In genomic region chr14:23712287-23712686, GRCh38 we compare ENCODE assay signal across 39 cellular contexts.
"Had no signal": no experiment of that assay in that cellular context is flagged by ENCODE, and none has a peak within 500 bp of the region (broad histone marks: within the 10 kb centered on the region; RNA-seq: fewer than 3 reads in every experiment).

No MANE protein-coding gene starts in this region.

- FAIRE-seq: astrocyte, bronchial epithelial cell, colon had no signal

- H3K27me3 ChIP-seq: adrenal gland, ascending aorta, body of pancreas, brain microvascular endothelial cell, breast epithelium, cardiac muscle cell had no signal

- H3K27me3 Mint-ChIP-seq: activated naive CD4-positive, alpha-beta T cell treated with anti-CD3 and anti-CD28 coated beads, Interleukin-2, amount 10 ng/mL, durations not matched to agents 7 days and 5 days had no signal

- H3K4me1 ChIP-seq: ascending aorta, breast epithelium had no signal

- H3K27ac Mint-ChIP-seq: activated naive CD4-positive, alpha-beta T cell treated with anti-CD3 and anti-CD28 coated beads for 36 hours; activated naive CD4-positive, alpha-beta T cell treated with anti-CD3 and anti-CD28 coated beads, Interleukin-2, amount 10 ng/mL, durations not matched to agents 7 days and 5 days; activated naive CD4-positive, alpha-beta T cell treated with anti-CD3 and anti-CD28 coated beads, Interleukin-2, amount 50 U/mL, for 24 hours; activated naive CD4-positive, alpha-beta T cell treated with anti-CD3 and anti-CD28 coated beads, Interleukin-2, amount 50 U/mL, for 72 hours; activated naive CD8-positive, alpha-beta T cell; activated naive CD8-positive, alpha-beta T cell treated with anti-CD3 and anti-CD28 coated beads for 36 hours; activated naive CD8-positive, alpha-beta T cell treated with anti-CD3 and anti-CD28 coated beads, Interleukin-2, amount 10 ng/mL, durations not matched to agents 7 days and 5 days; activated naive CD8-positive, alpha-beta T cell treated with anti-CD3 and anti-CD28 coated beads, Interleukin-2, amount 50 U/mL, for 24 hours; activated T-cell treated with anti-CD3 and anti-CD28 coated beads, Interleukin-2, amount 50 U/mL, for 24 hours; activated T-helper 1 cell treated with anti-CD3 and anti-CD28 coated beads, Interleukin-12 subunit alpha, Interleukin-12 subunit beta, Interleukin-2, Interleukin-4 antibody, amounts not matched to agents 30 ng/mL and 10 ng/mL and 1 ng/mL, durations not matched to agents 14 hours and 24 hours and 36 hours; activated T-helper 17 cell treated with anti-CD3 and anti-CD28 coated beads, Interleukin-2, amount 50 U/mL, for 72 hours; activated T-helper 2 cell treated with anti-CD3 and anti-CD28 coated beads, Interferon-gamma antibody, Interleukin-2, Interleukin-4, amounts not matched to agents 10 μg/mL and 5 μg/mL and 100 μg/mL, durations not matched to agents 14 hours and 24 hours and 36 hours; brain had no signal

- H3K36me3 ChIP-seq: adrenal gland, ascending aorta, brain microvascular endothelial cell, breast epithelium, cardiac muscle cell had no signal

- H3K4me3 Mint-ChIP-seq: activated naive CD4-positive, alpha-beta T cell treated with anti-CD3 and anti-CD28 coated beads for 36 hours; activated naive CD4-positive, alpha-beta T cell treated with anti-CD3 and anti-CD28 coated beads, Interleukin-2, amount 10 ng/mL, durations not matched to agents 7 days and 5 days; activated naive CD4-positive, alpha-beta T cell treated with anti-CD3 and anti-CD28 coated beads, Interleukin-2, amount 50 U/mL, for 24 hours; activated naive CD8-positive, alpha-beta T cell; activated naive CD8-positive, alpha-beta T cell treated with anti-CD3 and anti-CD28 coated beads for 36 hours; activated naive CD8-positive, alpha-beta T cell treated with anti-CD3 and anti-CD28 coated beads, Interleukin-2, amount 10 ng/mL, durations not matched to agents 7 days and 5 days; activated naive CD8-positive, alpha-beta T cell treated with anti-CD3 and anti-CD28 coated beads, Interleukin-2, amount 50 U/mL, for 24 hours; activated T-cell treated with anti-CD3 and anti-CD28 coated beads, Interleukin-2, amount 50 U/mL, for 24 hours; activated T-cell treated with anti-CD3 and anti-CD28 coated beads, Interleukin-2, amount 50 U/mL, for 4 hours; activated T-helper 1 cell treated with anti-CD3 and anti-CD28 coated beads, Interleukin-12 subunit alpha, Interleukin-12 subunit beta, Interleukin-2, Interleukin-4 antibody, amounts not matched to agents 30 ng/mL and 10 ng/mL and 1 ng/mL, durations not matched to agents 14 hours and 24 hours and 36 hours; activated T-helper 17 cell treated with anti-CD3 and anti-CD28 coated beads, Interleukin-2, amount 50 U/mL, for 72 hours; brain; central memory CD8-positive, alpha-beta T cell had no signal

- H3K27ac ChIP-seq: adrenal gland, ascending aorta, body of pancreas, brain microvascular endothelial cell, breast epithelium, cardiac muscle cell had no signal

- H3K9me3 Mint-ChIP-seq: activated naive CD4-positive, alpha-beta T cell treated with anti-CD3 and anti-CD28 coated beads for 36 hours; activated naive CD4-positive, alpha-beta T cell treated with anti-CD3 and anti-CD28 coated beads, Interleukin-2, amount 50 U/mL, for 24 hours; activated naive CD8-positive, alpha-beta T cell treated with anti-CD3 and anti-CD28 coated beads for 36 hours; activated naive CD8-positive, alpha-beta T cell treated with anti-CD3 and anti-CD28 coated beads, Interleukin-2, amount 50 U/mL, for 24 hours; activated T-cell treated with anti-CD3 and anti-CD28 coated beads, Interleukin-2, amount 50 U/mL, for 24 hours; activated T-cell treated with anti-CD3 and anti-CD28 coated beads, Interleukin-2, amount 50 U/mL, for 4 hours; activated T-helper 17 cell treated with anti-CD3 and anti-CD28 coated beads, Interleukin-2, amount 50 U/mL, for 72 hours; central memory CD8-positive, alpha-beta T cell had no signal

- DNase-seq: activated effector memory CD4-positive, alpha-beta T cell treated with anti-CD3 and anti-CD28 coated beads, Interleukin-2, amount 50 U/mL, for 16 hours; activated effector memory CD4-positive, alpha-beta T cell treated with Interleukin-2 at 50 U/mL for 16 hours; activated gamma-delta T cell; activated gamma-delta T cell treated with Interleukin-2 at 50 U/mL for 16 hours; activated naive CD4-positive, alpha-beta T cell; activated naive CD4-positive, alpha-beta T cell treated with anti-CD3 and anti-CD28 coated beads for 36 hours; activated naive CD4-positive, alpha-beta T cell treated with anti-CD3 and anti-CD28 coated beads, Interleukin-2, amount 10 ng/mL, durations not matched to agents 7 days and 5 days; activated naive CD4-positive, alpha-beta T cell treated with anti-CD3 and anti-CD28 coated beads, Interleukin-2, amount 50 U/mL, for 16 hours; activated naive CD4-positive, alpha-beta T cell treated with Interleukin-2 at 50 U/mL for 16 hours; activated naive CD8-positive, alpha-beta T cell treated with anti-CD3 and anti-CD28 coated beads for 36 hours; activated naive CD8-positive, alpha-beta T cell treated with anti-CD3 and anti-CD28 coated beads, Interleukin-2, amount 10 ng/mL, durations not matched to agents 7 days and 5 days; activated naive CD8-positive, alpha-beta T cell treated with anti-CD3 and anti-CD28 coated beads, Interleukin-2, amount 50 U/mL, for 24 hours; activated T-cell treated with anti-CD3 and anti-CD28 coated beads, Interleukin-2, amount 50 U/mL, for 1 hour; activated T-cell treated with anti-CD3 and anti-CD28 coated beads, Interleukin-2, amount 50 U/mL, for 24 hours; activated T-cell treated with anti-CD3 and anti-CD28 coated beads, Interleukin-2, amount 50 U/mL, for 4 hours; adrenal gland; amniotic stem cell; amygdala; anterior cingulate cortex; aorta; body of pancreas; brain microvascular endothelial cell; caudate nucleus; central memory CD4-positive, alpha-beta T cell; cerebellar nuclear complex had no signal

- H3K9me3 ChIP-seq: adrenal gland, ascending aorta, body of pancreas, breast epithelium had no signal

- ATAC-seq: activated naive CD4-positive, alpha-beta T cell treated with anti-CD3 and anti-CD28 coated beads, Interleukin-2, amount 50 U/mL, for 72 hours; activated naive CD8-positive, alpha-beta T cell treated with anti-CD3 and anti-CD28 coated beads, Interleukin-2, amount 50 U/mL, for 24 hours; activated T-cell treated with anti-CD3 and anti-CD28 coated beads, Interleukin-2, amount 50 U/mL, for 4 hours; activated T-helper 17 cell treated with anti-CD3 and anti-CD28 coated beads, Interleukin-2, amount 50 U/mL, for 72 hours; body of pancreas had no signal

- H3K4me1 Mint-ChIP-seq: activated naive CD4-positive, alpha-beta T cell treated with anti-CD3 and anti-CD28 coated beads, Interleukin-2, amount 10 ng/mL, durations not matched to agents 7 days and 5 days; activated naive CD4-positive, alpha-beta T cell treated with anti-CD3 and anti-CD28 coated beads, Interleukin-2, amount 50 U/mL, for 24 hours; activated naive CD8-positive, alpha-beta T cell treated with anti-CD3 and anti-CD28 coated beads for 36 hours; activated naive CD8-positive, alpha-beta T cell treated with anti-CD3 and anti-CD28 coated beads, Interleukin-2, amount 10 ng/mL, durations not matched to agents 7 days and 5 days; activated naive CD8-positive, alpha-beta T cell treated with anti-CD3 and anti-CD28 coated beads, Interleukin-2, amount 50 U/mL, for 24 hours; activated T-helper 17 cell treated with anti-CD3 and anti-CD28 coated beads, Interleukin-2, amount 50 U/mL, for 72 hours; brain; central memory CD8-positive, alpha-beta T cell had no signal

- H3K4me3 ChIP-seq: adrenal gland, ascending aorta, body of pancreas, breast epithelium, cardiac muscle cell had no signal

- H3K36me3 Mint-ChIP-seq: activated naive CD4-positive, alpha-beta T cell treated with anti-CD3 and anti-CD28 coated beads, Interleukin-2, amount 10 ng/mL, durations not matched to agents 7 days and 5 days; activated naive CD4-positive, alpha-beta T cell treated with anti-CD3 and anti-CD28 coated beads, Interleukin-2, amount 50 U/mL, for 24 hours; activated naive CD4-positive, alpha-beta T cell treated with anti-CD3 and anti-CD28 coated beads, Interleukin-2, amount 50 U/mL, for 72 hours; activated naive CD8-positive, alpha-beta T cell; activated naive CD8-positive, alpha-beta T cell treated with anti-CD3 and anti-CD28 coated beads for 36 hours; activated naive CD8-positive, alpha-beta T cell treated with anti-CD3 and anti-CD28 coated beads, Interleukin-2, amount 10 ng/mL, durations not matched to agents 7 days and 5 days; brain had no signal
